Comparison of ENCODE assay signal across 10 cellular contexts in genomic region chr15:63044077-63044644, GRCh38. TPM values are rescaled to one million over a fixed set of nuclear protein-coding genes. Genes with fewer than 3 reads are reported as not detected.
A peak's percentile ranks its signal among the peaks of the same experiment; 100 is the strongest.
DNase-seq lines count a peak whose midpoint lies in the region; ATAC-seq and TF ChIP-seq lines count a peak whose summit lies in the region.
"Had no signal": no experiment of that assay in that cellular context is flagged by ENCODE, and none has a peak within 500 bp of the region (broad histone marks: within the 10 kb centered on the region; RNA-seq: fewer than 3 reads in every experiment).

No MANE protein-coding gene starts in this region.

- H3K4me1 ChIP-seq in ascending aorta (peaks cover 0 to 22% of the 10 kb centered on the region in 2 donors), skeletal muscle satellite cell (ENCODE audit: control insufficient read depth, insufficient read depth, low read length) (peaks cover 30% of the 10 kb centered on the region)

- H3K4me3 ChIP-seq in H7 (ENCODE audit: insufficient read depth, low read depth, low read length) (peak overlapping the region; percentile 59), ascending aorta (peak overlapping the region; percentile 76 to 85), iPS-18c (ENCODE audit: insufficient read depth, low read depth, low read length) (peak overlapping the region; percentile 75), skeletal muscle satellite cell (ENCODE audit: low read length) (peak overlapping the region; percentile 92)

- DNase-seq in H7: no peak
- DNase-seq in ascending aorta (ENCODE audit: low spot score in 2 of 2): no peak
- no peak for DNase-seq in HUDEP-2 (lab: John Stamatoyannopoulos, UW; ENCODE audit: unreplicated experiment in 76 of 76)
- no peak for DNase-seq in T-helper 9 cell
- no peak for DNase-seq in C1 segment of cervical spinal cord (lab: John Stamatoyannopoulos, UW)
- DNase-seq: NCI-H446 had no signal

- no peak for ATAC-seq in GM18498 (IDR thresholded peaks at IDR 0.05; ENCODE audit: unreplicated experiment)
- ATAC-seq: stimulated activated effector memory CD8-positive, alpha-beta T cell treated with anti-CD3 and anti-CD28 coated beads, Interleukin-12 subunit alpha, Interleukin-12 subunit beta, amount 100 ng/mL, for 72 hours had no signal

- peak overlapping the region; percentile 98 for H3K9ac ChIP-seq in skeletal muscle satellite cell (ENCODE audit: low read depth, low read length)

- H3K36me3 ChIP-seq in H7 (replicated peaks; ENCODE audit: control insufficient read depth, insufficient read depth, low read length): peaks cover 22% of the 10 kb centered on the region
- H3K36me3 ChIP-seq in ascending aorta: peaks cover 11 to 36% of the 10 kb centered on the region in 2 donors
- H3K36me3 ChIP-seq in skeletal muscle satellite cell (ENCODE audit: insufficient read depth, low read length): peaks cover 42% of the 10 kb centered on the region

- intact Hi-C loops in ascending aorta (cut with DNase I): loop anchor here (5.0 to 10.0 kb wide), 5 partner anchors 52 to 649 kb away; partner anchors contain the start of genes TLN2 and USP3

- peak overlapping the region; percentile 86 to 98 for H3K27ac ChIP-seq in ascending aorta

- H3K9me3 ChIP-seq in ascending aorta: no peaks in the 10 kb centered on the region
- H3K9me3 ChIP-seq in iPS-18c (ENCODE audit: control insufficient read depth, insufficient read depth, low read length): no peaks in the 10 kb centered on the region
- H3K9me3 ChIP-seq in skeletal muscle satellite cell (replicated peaks; ENCODE audit: low read length): no peaks in the 10 kb centered on the region

- H3K27me3 ChIP-seq in H7 (ENCODE audit: control insufficient read depth, insufficient read depth, low read length) (no peaks in the 10 kb centered on the region), ascending aorta (no peaks in the 10 kb centered on the region), skeletal muscle satellite cell (ENCODE audit: control insufficient read depth, insufficient read depth, low read length) (no peaks in the 10 kb centered on the region)

- peak overlapping the region; percentile 95 for H3K4me2 ChIP-seq in skeletal muscle satellite cell (ENCODE audit: low read length)

- no peak for TF ChIP-seq CTCF in ascending aorta (IDR thresholded peaks at IDR 0.05)

RNA-seq across cellular contexts. Expression of gene TPM1, which starts 1.6 kb away (rescaled TPM):
- 274 and 292 TPM in 2 replicates for total RNA-seq in H7 (2014; rRNA removed; shearing (Covaris generic))
- 813 TPM for total RNA-seq in ascending aorta
- total RNA-seq in skeletal muscle satellite cell (2012; rRNA removed): 169 and 227 TPM in 2 replicates
